9 cellular contexts compared by ENCODE assay signal in genomic region chr19:12648088-12648487, GRCh38. TPM values are rescaled to one million over a fixed set of nuclear protein-coding genes. Genes with fewer than 3 reads are reported as not detected.
DNase-seq lines count a peak whose midpoint lies in the region; ATAC-seq, FAIRE-seq and TF ChIP-seq lines count a peak whose summit lies in the region.
"Had no signal": no experiment of that assay in that cellular context is flagged by ENCODE, and none has a peak within 500 bp of the region (broad histone marks: within the 10 kb centered on the region; RNA-seq: fewer than 3 reads in every experiment).

No MANE protein-coding gene starts in this region.

- no peak overlapping the region for H3K4me3 ChIP-seq in astrocyte (ENCODE audit: insufficient read depth, low read depth, low read length)
- H3K4me3 ChIP-seq in left ventricle myocardium inferior = peak overlapping the region; percentile 58
- H3K4me3 ChIP-seq in retinal pigment epithelial cell (ENCODE audit: low read length) = peak overlapping the region; percentile 32

- H3K36me3 ChIP-seq in astrocyte (ENCODE audit: insufficient read depth, low read length) = no peaks in the 10 kb centered on the region
- peaks cover 5% of the 10 kb centered on the region for H3K36me3 ChIP-seq in left ventricle myocardium inferior

- H3K4me1 Mint-ChIP-seq in astrocyte (ENCODE audit: low read depth, unreplicated experiment) = no peaks in the 10 kb centered on the region

- intact Hi-C loops in left ventricle myocardium inferior (cut with micrococcal nuclease) = no loop called here

- TF ChIP-seq POLR2A in erythroblast (IDR thresholded peaks at IDR 0.05; ENCODE audit: low read length) = no peak

- H3K9me3 Mint-ChIP-seq in astrocyte (ENCODE audit: unreplicated experiment) = no peaks in the 10 kb centered on the region

- no peak for ATAC-seq in GM18870 (IDR thresholded peaks at IDR 0.05; ENCODE audit: unreplicated experiment)

- no peak overlapping the region for H3K9ac ChIP-seq in astrocyte (ENCODE audit: low read length)

- H3K27ac ChIP-seq in astrocyte (ENCODE audit: low read depth, low read length) (no peak overlapping the region), left ventricle myocardium inferior (replicated peaks) (no peak overlapping the region)

- no peaks in the 10 kb centered on the region for H3K79me2 ChIP-seq in astrocyte (ENCODE audit: insufficient read depth, low read length)

- DNase-seq in DMS53 treated with DMSO at 0.1 percent for 48 hours (lab: John Stamatoyannopoulos, UW; ENCODE audit: unreplicated experiment) = peak; percentile 30
- DNase-seq in astrocyte (ENCODE audit: low read depth) = no peak
- DNase-seq in left ventricle myocardium inferior = no peak
- DNase-seq in retinal pigment epithelial cell (ENCODE audit: low read depth) = no peak
- no peak for DNase-seq in erythroblast (lab: John Stamatoyannopoulos, UW)
- no peak for DNase-seq in effector CD4-positive, alpha-beta T cell
- DNase-seq in KG1 (lab: John Stamatoyannopoulos, UW) = no peak
- DNase-seq: Calu3 had no signal

- no peak overlapping the region for H3K27ac Mint-ChIP-seq in astrocyte (ENCODE audit: unreplicated experiment)

- no peaks in the 10 kb centered on the region for H4K20me1 ChIP-seq in astrocyte (ENCODE audit: insufficient read depth, low read length)

- H3K9me3 ChIP-seq in astrocyte (ENCODE audit: insufficient read depth, low read depth, low read length) = no peaks in the 10 kb centered on the region
- no peaks in the 10 kb centered on the region for H3K9me3 ChIP-seq in left ventricle myocardium inferior (replicated peaks)

- H3K4me1 ChIP-seq in astrocyte (ENCODE audit: insufficient read depth, low read length) = no peaks in the 10 kb centered on the region
- H3K4me1 ChIP-seq in left ventricle myocardium inferior = peaks cover 14% of the 10 kb centered on the region

- H2AFZ ChIP-seq in astrocyte (ENCODE audit: low read depth, low read length) = no peak overlapping the region

- H3K4me3 Mint-ChIP-seq in astrocyte (ENCODE audit: unreplicated experiment) = no peak overlapping the region

- peak overlapping the region; percentile 52 for H3K4me2 ChIP-seq in astrocyte (ENCODE audit: low read length)

- FAIRE-seq in astrocyte (lab: Jason Lieb, UNC) = no peak

- H3K36me3 Mint-ChIP-seq in astrocyte (ENCODE audit: low read depth, unreplicated experiment) = peaks cover 26% of the 10 kb centered on the region

- TF ChIP-seq CTCF in astrocyte (IDR thresholded peaks at IDR 0.05; ENCODE audit: insufficient read depth, low read depth, low read length) (no peak), left ventricle myocardium inferior (IDR thresholded peaks at IDR 0.05; ENCODE audit: borderline replicate concordance) (peak; percentile 40), retinal pigment epithelial cell (conservative IDR thresholded peaks at IDR 0.05; ENCODE audit: low read depth, low read length) (peak; percentile 42)

- H3K27me3 Mint-ChIP-seq in astrocyte (ENCODE audit: low read depth, unreplicated experiment) = no peaks in the 10 kb centered on the region

- H3K27me3 ChIP-seq in astrocyte (ENCODE audit: insufficient read depth, low read length) (no peaks in the 10 kb centered on the region), left ventricle myocardium inferior (ENCODE audit: low read depth) (no peaks in the 10 kb centered on the region)

RNA-seq across cellular contexts. Expression of gene MAN2B1, which starts 18.5 kb away (rescaled TPM):
- total RNA-seq in astrocyte = 105 and 129 TPM in 2 replicates
- total RNA-seq in left ventricle myocardium inferior = 26.7 TPM

RNA-seq across cellular contexts. Expression of gene WDR83, which starts 18.5 kb away (rescaled TPM):
- 10.0 and 13.3 TPM in 2 replicates for total RNA-seq in astrocyte
- total RNA-seq in left ventricle myocardium inferior = 8.4 TPM

RNA-seq across cellular contexts. Expression of gene DHPS, which starts 33.6 kb away (rescaled TPM):
- total RNA-seq in astrocyte (43.4 and 47.6 TPM in 2 replicates), left ventricle myocardium inferior (50.8 TPM)

RNA-seq across cellular contexts. Expression of gene ZNF791, which starts 37.4 kb away (rescaled TPM):
- total RNA-seq in astrocyte (23.2 and 29.6 TPM in 2 replicates), left ventricle myocardium inferior (15.4 TPM)

RNA-seq across cellular contexts. Expression of gene ZNF490, which starts 37.5 kb away (rescaled TPM):
- 8.2 and 12.5 TPM in 2 replicates for total RNA-seq in astrocyte
- 4.1 TPM for total RNA-seq in left ventricle myocardium inferior
